Comparison of ENCODE assay signal across 1 cellular context in genomic region chr5:65925601-65926275, GRCh38.
A peak's percentile ranks its signal among the peaks of the same experiment; 100 is the strongest.
TF ChIP-seq lines count a peak whose summit lies in the region.

No MANE protein-coding gene starts in this region.

TF ChIP-seq in K562, 482 proteins besides CTCF, POLR2A, EP300 and RAD21 (continued from another document):
- TF ChIP-seq, protein P1, sequence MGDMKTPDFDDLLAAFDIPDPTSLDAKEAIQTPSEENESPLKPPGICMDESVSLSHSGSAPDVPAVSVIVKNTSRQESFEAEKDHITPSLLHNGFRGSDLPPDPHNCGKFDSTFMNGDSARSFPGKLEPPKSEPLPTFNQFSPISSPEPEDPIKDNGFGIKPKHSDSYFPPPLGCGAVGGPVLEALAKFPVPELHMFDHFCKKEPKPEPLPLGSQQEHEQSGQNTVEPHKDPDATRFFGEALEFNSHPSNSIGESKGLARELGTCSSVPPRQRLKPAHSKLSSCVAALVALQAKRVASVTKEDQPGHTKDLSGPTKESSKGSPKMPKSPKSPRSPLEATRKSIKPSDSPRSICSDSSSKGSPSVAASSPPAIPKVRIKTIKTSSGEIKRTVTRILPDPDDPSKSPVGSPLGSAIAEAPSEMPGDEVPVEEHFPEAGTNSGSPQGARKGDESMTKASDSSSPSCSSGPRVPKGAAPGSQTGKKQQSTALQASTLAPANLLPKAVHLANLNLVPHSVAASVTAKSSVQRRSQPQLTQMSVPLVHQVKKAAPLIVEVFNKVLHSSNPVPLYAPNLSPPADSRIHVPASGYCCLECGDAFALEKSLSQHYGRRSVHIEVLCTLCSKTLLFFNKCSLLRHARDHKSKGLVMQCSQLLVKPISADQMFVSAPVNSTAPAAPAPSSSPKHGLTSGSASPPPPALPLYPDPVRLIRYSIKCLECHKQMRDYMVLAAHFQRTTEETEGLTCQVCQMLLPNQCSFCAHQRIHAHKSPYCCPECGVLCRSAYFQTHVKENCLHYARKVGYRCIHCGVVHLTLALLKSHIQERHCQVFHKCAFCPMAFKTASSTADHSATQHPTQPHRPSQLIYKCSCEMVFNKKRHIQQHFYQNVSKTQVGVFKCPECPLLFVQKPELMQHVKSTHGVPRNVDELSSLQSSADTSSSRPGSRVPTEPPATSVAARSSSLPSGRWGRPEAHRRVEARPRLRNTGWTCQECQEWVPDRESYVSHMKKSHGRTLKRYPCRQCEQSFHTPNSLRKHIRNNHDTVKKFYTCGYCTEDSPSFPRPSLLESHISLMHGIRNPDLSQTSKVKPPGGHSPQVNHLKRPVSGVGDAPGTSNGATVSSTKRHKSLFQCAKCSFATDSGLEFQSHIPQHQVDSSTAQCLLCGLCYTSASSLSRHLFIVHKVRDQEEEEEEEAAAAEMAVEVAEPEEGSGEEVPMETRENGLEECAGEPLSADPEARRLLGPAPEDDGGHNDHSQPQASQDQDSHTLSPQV (IDR thresholded peaks at IDR 0.05) = no peak
- no peak for TF ChIP-seq MEF2A (IDR thresholded peaks at IDR 0.05; ENCODE audit: control insufficient read depth, low read depth, low read length)
- 0 out of 2 replicates have a peak, but pooled peaks have one; percentile 35 for TF ChIP-seq KLF1 (tag; IDR thresholded peaks at IDR 0.05)
- no peak for TF ChIP-seq CHD4 (IDR thresholded peaks at IDR 0.05; ENCODE audit: insufficient read depth, insufficient replicate concordance, low read depth, low read length, poor library complexity, severe bottlenecking)
- TF ChIP-seq ZEB2 (IDR thresholded peaks at IDR 0.05) = no peak
- TF ChIP-seq BCL6 (CRISPR knock-in tag; IDR thresholded peaks at IDR 0.05) = no peak
- TF ChIP-seq HOXB6 (CRISPR knock-in tag; IDR thresholded peaks at IDR 0.05; ENCODE audit: borderline replicate concordance) = no peak
- no peak; a peak in 1 of 4 replicates for TF ChIP-seq FOXK2 (conservative IDR thresholded peaks at IDR 0.05 in 1 of 2, IDR thresholded peaks at IDR 0.05 in 1 of 2; ENCODE audit: low read depth in 2 of 2)
- no peak for TF ChIP-seq ATF2 (CRISPR knock-in tag; IDR thresholded peaks at IDR 0.05)
- TF ChIP-seq ZNF24 (IDR thresholded peaks at IDR 0.05) = peak; percentile 15; the same call in 1 of the 2 replicates
- TF ChIP-seq ETS1 (conservative IDR thresholded peaks at IDR 0.05; ENCODE audit: control insufficient read depth, low read depth, low read length) = peak; percentile 83
- TF ChIP-seq GATA2 (CRISPR knock-in tag; IDR thresholded peaks at IDR 0.05) = no peak
- peak; percentile 64 for TF ChIP-seq EP400 (IDR thresholded peaks at IDR 0.05)
- no peak for TF ChIP-seq KLF10 (CRISPR knock-in tag; IDR thresholded peaks at IDR 0.05)
- TF ChIP-seq SIN3A (IDR thresholded peaks at IDR 0.05; ENCODE audit: borderline replicate concordance in 2 of 2, control insufficient read depth in 1 of 2, low read depth in 2 of 2, low read length in 2 of 2) = peak in 1 of 2 experiments; percentile 69; a peak in 1 of 4 replicates
